Comparison of ENCODE assay signal across 2 cellular contexts in the genomic region with DNA sequence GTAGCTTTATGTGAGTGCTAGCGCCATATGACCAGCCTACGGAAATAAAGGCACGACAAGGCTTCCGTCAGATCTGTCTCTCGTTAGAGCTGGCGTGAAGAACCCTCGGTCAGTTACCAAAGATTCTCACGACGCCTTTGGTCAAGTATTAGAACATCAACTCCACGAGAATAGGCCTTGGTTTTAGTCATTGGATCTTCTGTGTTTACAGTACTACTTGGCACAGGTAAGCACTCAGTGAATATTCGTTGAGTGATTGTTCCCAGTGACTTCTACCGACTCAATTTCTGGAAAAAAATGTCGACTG.
TF ChIP-seq lines count a peak whose summit lies in the region.

No MANE protein-coding gene starts in this region.

TF ChIP-seq in HCT116, 20 proteins besides CTCF, POLR2A, EP300 and RAD21:
- no peak for TF ChIP-seq CBX3 (IDR thresholded peaks at IDR 0.05; ENCODE audit: low read depth)
- no peak for TF ChIP-seq CEBPB (IDR thresholded peaks at IDR 0.05; ENCODE audit: low read depth)

TF ChIP-seq in HepG2, 621 proteins besides CTCF, POLR2A, EP300 and RAD21:
- 0 out of 2 replicates have a peak, but pooled peaks have one; percentile 11 for TF ChIP-seq ZFP90 (CRISPR knock-in tag; IDR thresholded peaks at IDR 0.05; ENCODE audit: borderline replicate concordance)
- peak; percentile 47; the same call in 1 of the 2 replicates for TF ChIP-seq SSRP1 (CRISPR knock-in tag; IDR thresholded peaks at IDR 0.05)
- 0 out of 2 replicates have a peak, but pooled peaks have one; percentile 11 for TF ChIP-seq SALL1 (CRISPR knock-in tag; IDR thresholded peaks at IDR 0.05)
- TF ChIP-seq, protein P1, sequence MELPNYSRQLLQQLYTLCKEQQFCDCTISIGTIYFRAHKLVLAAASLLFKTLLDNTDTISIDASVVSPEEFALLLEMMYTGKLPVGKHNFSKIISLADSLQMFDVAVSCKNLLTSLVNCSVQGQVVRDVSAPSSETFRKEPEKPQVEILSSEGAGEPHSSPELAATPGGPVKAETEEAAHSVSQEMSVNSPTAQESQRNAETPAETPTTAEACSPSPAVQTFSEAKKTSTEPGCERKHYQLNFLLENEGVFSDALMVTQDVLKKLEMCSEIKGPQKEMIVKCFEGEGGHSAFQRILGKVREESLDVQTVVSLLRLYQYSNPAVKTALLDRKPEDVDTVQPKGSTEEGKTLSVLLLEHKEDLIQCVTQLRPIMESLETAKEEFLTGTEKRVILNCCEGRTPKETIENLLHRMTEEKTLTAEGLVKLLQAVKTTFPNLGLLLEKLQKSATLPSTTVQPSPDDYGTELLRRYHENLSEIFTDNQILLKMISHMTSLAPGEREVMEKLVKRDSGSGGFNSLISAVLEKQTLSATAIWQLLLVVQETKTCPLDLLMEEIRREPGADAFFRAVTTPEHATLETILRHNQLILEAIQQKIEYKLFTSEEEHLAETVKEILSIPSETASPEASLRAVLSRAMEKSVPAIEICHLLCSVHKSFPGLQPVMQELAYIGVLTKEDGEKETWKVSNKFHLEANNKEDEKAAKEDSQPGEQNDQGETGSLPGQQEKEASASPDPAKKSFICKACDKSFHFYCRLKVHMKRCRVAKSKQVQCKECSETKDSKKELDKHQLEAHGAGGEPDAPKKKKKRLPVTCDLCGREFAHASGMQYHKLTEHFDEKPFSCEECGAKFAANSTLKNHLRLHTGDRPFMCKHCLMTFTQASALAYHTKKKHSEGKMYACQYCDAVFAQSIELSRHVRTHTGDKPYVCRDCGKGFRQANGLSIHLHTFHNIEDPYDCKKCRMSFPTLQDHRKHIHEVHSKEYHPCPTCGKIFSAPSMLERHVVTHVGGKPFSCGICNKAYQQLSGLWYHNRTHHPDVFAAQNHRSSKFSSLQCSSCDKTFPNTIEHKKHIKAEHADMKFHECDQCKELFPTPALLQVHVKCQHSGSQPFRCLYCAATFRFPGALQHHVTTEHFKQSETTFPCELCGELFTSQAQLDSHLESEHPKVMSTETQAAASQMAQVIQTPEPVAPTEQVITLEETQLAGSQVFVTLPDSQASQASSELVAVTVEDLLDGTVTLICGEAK (IDR thresholded peaks at IDR 0.05), result no peak
- TF ChIP-seq, protein P1 (CRISPR knock-in tag; IDR thresholded peaks at IDR 0.05), result no peak
- no peak for TF ChIP-seq GABPA (IDR thresholded peaks at IDR 0.05; ENCODE audit: low read depth, low read length)
- peak; percentile 3; the same call in 1 of the 2 replicates for TF ChIP-seq GABPA (CRISPR knock-in tag; IDR thresholded peaks at IDR 0.05; ENCODE audit: low read depth)
- TF ChIP-seq JUN (CRISPR knock-in tag; IDR thresholded peaks at IDR 0.05), result peak; percentile 7; the same call in 1 of the 2 replicates
- 0 out of 2 replicates have a peak, but pooled peaks have one; percentile 75 for TF ChIP-seq ZNF552 (CRISPR knock-in tag; IDR thresholded peaks at IDR 0.05; ENCODE audit: borderline replicate concordance)
- no peak for TF ChIP-seq ZSCAN29 (CRISPR knock-in tag; conservative IDR thresholded peaks at IDR 0.05)
- no peak for TF ChIP-seq RFX1 (IDR thresholded peaks at IDR 0.05)
- TF ChIP-seq LRRFIP1 (CRISPR knock-in tag; conservative IDR thresholded peaks at IDR 0.05), result no peak
- peak; percentile 97 for TF ChIP-seq KDM5A (IDR thresholded peaks at IDR 0.05; ENCODE audit: borderline replicate concordance, low read length)
- TF ChIP-seq SMAD3 (CRISPR knock-in tag; IDR thresholded peaks at IDR 0.05), result 0 out of 2 replicates have a peak, but pooled peaks have one; percentile 0
- 0 out of 2 replicates have a peak, but pooled peaks have one; percentile 14 for TF ChIP-seq ZMAT3 (CRISPR knock-in tag; conservative IDR thresholded peaks at IDR 0.05)
- TF ChIP-seq MIXL1 (CRISPR knock-in tag; IDR thresholded peaks at IDR 0.05), result no peak
- peak; percentile 43; the same call in 1 of the 2 replicates for TF ChIP-seq NFIC (IDR thresholded peaks at IDR 0.05; ENCODE audit: low read length)
- TF ChIP-seq ZNF740 (CRISPR knock-in tag; IDR thresholded peaks at IDR 0.05), result 0 out of 2 replicates have a peak, but pooled peaks have one; percentile 3
- TF ChIP-seq ZSCAN25 (CRISPR knock-in tag; IDR thresholded peaks at IDR 0.05), result 0 out of 2 replicates have a peak, but pooled peaks have one; percentile 15
- 0 out of 2 replicates have a peak, but pooled peaks have one; percentile 9 for TF ChIP-seq SATB2 (CRISPR knock-in tag; IDR thresholded peaks at IDR 0.05)
- no peak for TF ChIP-seq ZNF230 (CRISPR knock-in tag; IDR thresholded peaks at IDR 0.05)
- no peak for TF ChIP-seq ZNF143 (CRISPR knock-in tag; IDR thresholded peaks at IDR 0.05)
